In the genomic region with DNA sequence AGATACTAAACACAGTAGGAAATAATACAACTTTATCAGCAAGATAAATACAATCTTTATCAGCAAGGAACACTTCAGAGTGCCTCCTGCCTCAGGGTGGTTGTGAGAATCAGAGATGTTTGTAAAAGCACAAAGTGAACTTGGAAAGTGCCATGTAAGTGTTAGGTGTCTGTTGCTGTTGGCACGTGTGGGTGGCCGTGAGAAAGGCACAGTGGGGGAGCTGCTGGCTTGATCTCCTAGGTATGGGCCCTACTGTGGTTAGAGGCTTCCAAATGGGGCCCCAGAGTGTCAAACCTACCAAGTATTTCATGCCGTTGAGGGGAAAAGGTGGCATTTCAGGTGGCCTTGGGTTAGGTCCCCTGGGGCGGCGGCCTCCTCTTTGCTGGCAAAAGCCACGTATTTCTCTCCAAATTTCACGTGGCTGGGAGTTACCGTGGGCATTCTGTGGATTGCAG, we compare ENCODE assay signal across 24 cellular contexts.
DNase-seq lines count a peak whose midpoint lies in the region; ATAC-seq, FAIRE-seq and TF ChIP-seq lines count a peak whose summit lies in the region.
"Had no signal": no experiment of that assay in that cellular context is flagged by ENCODE, and none has a peak within 500 bp of the region (broad histone marks: within the 10 kb centered on the region; RNA-seq: fewer than 3 reads in every experiment).

No MANE protein-coding gene starts in this region.

- POLR2A ChIA-PET in SK-N-SH (lab: Yijun Ruan, JAX), result no interaction called here

- H3K4ac ChIP-seq in mesendoderm (ENCODE audit: low read depth, low read length), result no peak overlapping the region

- no peak for TF ChIP-seq EP300 in SK-N-SH (IDR thresholded peaks at IDR 0.05; ENCODE audit: borderline replicate concordance in 1 of 2, low read depth in 1 of 2, low read length in 1 of 2)

- H3K27ac ChIP-seq in SK-N-SH (ENCODE audit: low read depth in 2 of 2, low read length in 1 of 2), result no peak overlapping the region
- H3K27ac ChIP-seq in coronary artery, result peak overlapping the region; percentile 40 to 73
- no peak overlapping the region for H3K27ac ChIP-seq in mesendoderm (ENCODE audit: low read depth, low read length)
- no peak overlapping the region for H3K27ac ChIP-seq in foreskin keratinocyte
- H3K27ac ChIP-seq: BLaER1 treated with 17β-estradiol and CSF1 and Interleukin-3, amounts not matched to agents 10 nM and 100 nM; neural progenitor cell; uterus had no signal

- H2BK120ac ChIP-seq in mesendoderm (ENCODE audit: low read depth, low read length), result no peak overlapping the region

- H3K79me2 ChIP-seq in SK-N-SH (ENCODE audit: insufficient read depth), result no peaks in the 10 kb centered on the region
- no peaks in the 10 kb centered on the region for H3K79me2 ChIP-seq in mesendoderm (ENCODE audit: control insufficient read depth, insufficient read depth, low read length)

- H3K4me2 ChIP-seq in SK-N-SH (no peak overlapping the region), mesendoderm (ENCODE audit: low read length) (no peak overlapping the region)
- H3K4me2 ChIP-seq: neural progenitor cell had no signal

- ATAC-seq in SK-N-SH treated with all-trans-retinoic acid at 6 μM for 48 hours (peak; percentile 27), foreskin keratinocyte (no peak), GM21723 (IDR thresholded peaks at IDR 0.05; ENCODE audit: unreplicated experiment) (no peak)
- ATAC-seq: left lobe of liver, WTC11 had no signal

- no peak overlapping the region for H3K56ac ChIP-seq in mesendoderm (ENCODE audit: low read length)

- H3K36me3 ChIP-seq in SK-N-SH (replicated peaks in 1 of 2; ENCODE audit: control insufficient read depth in 1 of 2, insufficient read depth in 2 of 2, low read length in 1 of 2) (no peaks in the 10 kb centered on the region), mesendoderm (ENCODE audit: control insufficient read depth, insufficient read depth, low read length) (no peaks in the 10 kb centered on the region)
- H3K36me3 ChIP-seq: BLaER1 treated with 17β-estradiol and CSF1 and Interleukin-3, amounts not matched to agents 10 nM and 100 nM; esophagus squamous epithelium; neural progenitor cell; stomach; uterus had no signal

- peaks cover 0 to 9% of the 10 kb centered on the region in 2 experiments; a peak in 1 of 4 replicates for H3K4me1 ChIP-seq in SK-N-SH (ENCODE audit: control insufficient read depth in 1 of 2, insufficient read depth in 2 of 2, low read depth in 1 of 2, low read length in 1 of 2)
- H3K4me1 ChIP-seq in mesendoderm (ENCODE audit: control insufficient read depth, low read depth, low read length), result no peaks in the 10 kb centered on the region
- peaks cover 14% of the 10 kb centered on the region for H3K4me1 ChIP-seq in foreskin keratinocyte
- H3K4me1 ChIP-seq: uterus had no signal

- no peak overlapping the region for H2BK15ac ChIP-seq in mesendoderm (replicated peaks; ENCODE audit: low read depth)

- H2AFZ ChIP-seq in SK-N-SH (ENCODE audit: low read depth), result no peak overlapping the region; the same call in 1 of the 2 replicates
- H2AFZ ChIP-seq: neural progenitor cell had no signal

- no peak overlapping the region for H3K4me3 ChIP-seq in SK-N-SH (ENCODE audit: low read depth in 2 of 2, low read length in 1 of 2)
- no peak overlapping the region for H3K4me3 ChIP-seq in coronary artery
- no peak overlapping the region for H3K4me3 ChIP-seq in mesendoderm (ENCODE audit: low read length)
- H3K4me3 ChIP-seq: BLaER1 treated with 17β-estradiol and CSF1 and Interleukin-3, amounts not matched to agents 10 nM and 100 nM; esophagus squamous epithelium; neural progenitor cell; stomach; uterus had no signal

- H3K27me3 ChIP-seq in SK-N-SH (ENCODE audit: insufficient read depth), result no peaks in the 10 kb centered on the region
- no peaks in the 10 kb centered on the region for H3K27me3 ChIP-seq in mesendoderm (ENCODE audit: insufficient read depth, low read length, poor library complexity)
- H3K27me3 ChIP-seq in foreskin keratinocyte, result no peaks in the 10 kb centered on the region
- H3K27me3 ChIP-seq: BLaER1 treated with 17β-estradiol and CSF1 and Interleukin-3, amounts not matched to agents 10 nM and 100 nM; esophagus squamous epithelium; neural progenitor cell; stomach; uterus had no signal

- no peak overlapping the region for H3K23ac ChIP-seq in mesendoderm (ENCODE audit: low read length)

- TF ChIP-seq RAD21 in SK-N-SH (IDR thresholded peaks at IDR 0.05; ENCODE audit: low read length), result no peak

- no peaks in the 10 kb centered on the region for H3K9me3 ChIP-seq in SK-N-SH
- H3K9me3 ChIP-seq: esophagus squamous epithelium, stomach, uterus had no signal

- H3K79me1 ChIP-seq in mesendoderm (ENCODE audit: low read length), result no peaks in the 10 kb centered on the region

- no peak overlapping the region for H4K8ac ChIP-seq in mesendoderm (ENCODE audit: low read depth, low read length)

- TF ChIP-seq CTCF in SK-N-SH (IDR thresholded peaks at IDR 0.05) (no peak), coronary artery (IDR thresholded peaks at IDR 0.05) (no peak), foreskin keratinocyte (conservative IDR thresholded peaks at IDR 0.05) (no peak)

- H3K18ac ChIP-seq in mesendoderm (ENCODE audit: low read length), result no peak overlapping the region

- no peaks in the 10 kb centered on the region for H3F3A ChIP-seq in SK-N-SH (replicated peaks; ENCODE audit: insufficient read depth)

- DNase-seq in SK-N-SH (no peak), coronary artery (ENCODE audit: low spot score) (no peak), mesendoderm (peak; percentile 58), urothelium cell line (ENCODE audit: low spot score) (peak; percentile 8), foreskin keratinocyte (no peak)
- DNase-seq in activated T-cell treated with anti-CD3 and anti-CD28 coated beads, Interleukin-2, amount 50 U/mL, for 48 hours, result no peak
- DNase-seq: activated CD4-positive, alpha-beta memory T cell treated with anti-CD3 and anti-CD28 coated beads, Interleukin-2, amount 10 ng/mL, durations not matched to agents 7 days and 5 days; activated T-cell treated with anti-CD3 and anti-CD28 coated beads for 4 hours; amniotic stem cell; effector CD8-positive, alpha-beta T cell; esophagus squamous epithelium; NCI-H1105 treated with DMSO at 0.1 percent for 48 hours; NCI-H2081 treated with DMSO at 0.1 percent for 48 hours; NCI-H748 treated with DMSO at 0.1 percent for 48 hours; OCI-M1; small intestine; stomach; uterus had no signal

- no peak overlapping the region for H2AK5ac ChIP-seq in mesendoderm (ENCODE audit: low read length)

- H3K9ac ChIP-seq in SK-N-SH (no peak overlapping the region), mesendoderm (ENCODE audit: low read length) (no peak overlapping the region)
- H3K9ac ChIP-seq: BLaER1 treated with 17β-estradiol and CSF1 and Interleukin-3, amounts not matched to agents 10 nM and 100 nM; neural progenitor cell had no signal

- H2BK5ac ChIP-seq in mesendoderm (ENCODE audit: low read length), result no peak overlapping the region

- no peak for FAIRE-seq in urothelium cell line (lab: Jason Lieb, UNC)
- FAIRE-seq: small intestine had no signal

- H4K5ac ChIP-seq in mesendoderm (ENCODE audit: low read length), result no peak overlapping the region

- CTCF ChIA-PET in SK-N-SH (lab: Yijun Ruan, JAX), result no interaction called here

- 51% methylated on average over 8 of the region's 8 CpGs for WGBS in SK-N-SH (ENCODE audit: low lambda C conversion rate)
- no CpG with 5 or more reads among the region's 8 CpGs for WGBS in mesendoderm (ENCODE audit: extremely low coverage, insufficient coverage, low lambda C conversion rate)

- H4K20me1 ChIP-seq in SK-N-SH (ENCODE audit: insufficient read depth), result no peaks in the 10 kb centered on the region
- H4K20me1 ChIP-seq: BLaER1 treated with 17β-estradiol and CSF1 and Interleukin-3, amounts not matched to agents 10 nM and 100 nM had no signal

- no peaks in the 10 kb centered on the region for H3K9me2 ChIP-seq in SK-N-SH

TF ChIP-seq in SK-N-SH treated with all-trans-retinoic acid at 6 μM for 48 hours, 23 proteins besides CTCF, POLR2A, EP300 and RAD21:
- TF ChIP-seq OSR1 (CRISPR knock-in tag; IDR thresholded peaks at IDR 0.05) (no peak), ZFP3 (CRISPR knock-in tag; IDR thresholded peaks at IDR 0.05) (no peak), PPARA (CRISPR knock-in tag; IDR thresholded peaks at IDR 0.05; ENCODE audit: borderline replicate concordance) (no peak)
- TF ChIP-seq, protein P1, sequence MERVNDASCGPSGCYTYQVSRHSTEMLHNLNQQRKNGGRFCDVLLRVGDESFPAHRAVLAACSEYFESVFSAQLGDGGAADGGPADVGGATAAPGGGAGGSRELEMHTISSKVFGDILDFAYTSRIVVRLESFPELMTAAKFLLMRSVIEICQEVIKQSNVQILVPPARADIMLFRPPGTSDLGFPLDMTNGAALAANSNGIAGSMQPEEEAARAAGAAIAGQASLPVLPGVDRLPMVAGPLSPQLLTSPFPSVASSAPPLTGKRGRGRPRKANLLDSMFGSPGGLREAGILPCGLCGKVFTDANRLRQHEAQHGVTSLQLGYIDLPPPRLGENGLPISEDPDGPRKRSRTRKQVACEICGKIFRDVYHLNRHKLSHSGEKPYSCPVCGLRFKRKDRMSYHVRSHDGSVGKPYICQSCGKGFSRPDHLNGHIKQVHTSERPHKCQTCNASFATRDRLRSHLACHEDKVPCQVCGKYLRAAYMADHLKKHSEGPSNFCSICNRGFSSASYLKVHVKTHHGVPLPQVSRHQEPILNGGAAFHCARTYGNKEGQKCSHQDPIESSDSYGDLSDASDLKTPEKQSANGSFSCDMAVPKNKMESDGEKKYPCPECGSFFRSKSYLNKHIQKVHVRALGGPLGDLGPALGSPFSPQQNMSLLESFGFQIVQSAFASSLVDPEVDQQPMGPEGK (CRISPR knock-in tag; IDR thresholded peaks at IDR 0.05; ENCODE audit: borderline replicate concordance), result no peak

TF ChIP-seq in SK-N-SH, 30 proteins besides CTCF, POLR2A, EP300 and RAD21:
- TF ChIP-seq, protein P2, sequence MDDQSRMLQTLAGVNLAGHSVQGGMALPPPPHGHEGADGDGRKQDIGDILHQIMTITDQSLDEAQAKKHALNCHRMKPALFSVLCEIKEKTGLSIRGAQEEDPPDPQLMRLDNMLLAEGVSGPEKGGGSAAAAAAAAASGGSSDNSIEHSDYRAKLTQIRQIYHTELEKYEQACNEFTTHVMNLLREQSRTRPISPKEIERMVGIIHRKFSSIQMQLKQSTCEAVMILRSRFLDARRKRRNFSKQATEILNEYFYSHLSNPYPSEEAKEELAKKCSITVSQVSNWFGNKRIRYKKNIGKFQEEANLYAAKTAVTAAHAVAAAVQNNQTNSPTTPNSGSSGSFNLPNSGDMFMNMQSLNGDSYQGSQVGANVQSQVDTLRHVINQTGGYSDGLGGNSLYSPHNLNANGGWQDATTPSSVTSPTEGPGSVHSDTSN (IDR thresholded peaks at IDR 0.05), result no peak
- TF ChIP-seq, protein P3, sequence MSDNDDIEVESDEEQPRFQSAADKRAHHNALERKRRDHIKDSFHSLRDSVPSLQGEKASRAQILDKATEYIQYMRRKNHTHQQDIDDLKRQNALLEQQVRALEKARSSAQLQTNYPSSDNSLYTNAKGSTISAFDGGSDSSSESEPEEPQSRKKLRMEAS (IDR thresholded peaks at IDR 0.05; ENCODE audit: low read depth), result no peak
- no peak for TF ChIP-seq TEAD4 (IDR thresholded peaks at IDR 0.05; ENCODE audit: borderline replicate concordance, insufficient read depth)

Comparison
In these comparisons a context has a peak if more than half of its experiments do, and no peak if none do; other contexts are left out.
1. DNase-seq: peak in mesendoderm (single experiment) and urothelium cell line (single experiment); none in SK-N-SH (single experiment), coronary artery (single experiment), foreskin keratinocyte (0 of 2) and activated T-cell treated with anti-CD3 and anti-CD28 coated beads, Interleukin-2, amount 50 U/mL, for 48 hours (0 of 2).
2. H3K27ac ChIP-seq: peak in coronary artery (2 of 2); none in SK-N-SH (0 of 2), mesendoderm (single experiment) and foreskin keratinocyte (single experiment).